In genomic region chr15:49664706-49665105, GRCh38 we compare ENCODE assay signal across 7 cellular contexts. TPM values are rescaled to one million over a fixed set of nuclear protein-coding genes. Genes with fewer than 3 reads are reported as not detected.
"Had no signal": no experiment of that assay in that cellular context is flagged by ENCODE, and none has a peak within 500 bp of the region (broad histone marks: within the 10 kb centered on the region; RNA-seq: fewer than 3 reads in every experiment).

No MANE protein-coding gene starts in this region.

- ATAC-seq: GM23338, HepG2, K562 had no signal

- DNase-seq: H9, HCEC 1CT, KG1 had no signal

- H3K4me3 ChIP-seq: GM23338, K562 had no signal

RNA-seq across cellular contexts. Expression of gene FAM227B, which starts 44.1 kb away (rescaled TPM):
- total RNA-seq: HT-29 had no signal
